ENCODE assay signal across 1 cellular context in the genomic region with DNA sequence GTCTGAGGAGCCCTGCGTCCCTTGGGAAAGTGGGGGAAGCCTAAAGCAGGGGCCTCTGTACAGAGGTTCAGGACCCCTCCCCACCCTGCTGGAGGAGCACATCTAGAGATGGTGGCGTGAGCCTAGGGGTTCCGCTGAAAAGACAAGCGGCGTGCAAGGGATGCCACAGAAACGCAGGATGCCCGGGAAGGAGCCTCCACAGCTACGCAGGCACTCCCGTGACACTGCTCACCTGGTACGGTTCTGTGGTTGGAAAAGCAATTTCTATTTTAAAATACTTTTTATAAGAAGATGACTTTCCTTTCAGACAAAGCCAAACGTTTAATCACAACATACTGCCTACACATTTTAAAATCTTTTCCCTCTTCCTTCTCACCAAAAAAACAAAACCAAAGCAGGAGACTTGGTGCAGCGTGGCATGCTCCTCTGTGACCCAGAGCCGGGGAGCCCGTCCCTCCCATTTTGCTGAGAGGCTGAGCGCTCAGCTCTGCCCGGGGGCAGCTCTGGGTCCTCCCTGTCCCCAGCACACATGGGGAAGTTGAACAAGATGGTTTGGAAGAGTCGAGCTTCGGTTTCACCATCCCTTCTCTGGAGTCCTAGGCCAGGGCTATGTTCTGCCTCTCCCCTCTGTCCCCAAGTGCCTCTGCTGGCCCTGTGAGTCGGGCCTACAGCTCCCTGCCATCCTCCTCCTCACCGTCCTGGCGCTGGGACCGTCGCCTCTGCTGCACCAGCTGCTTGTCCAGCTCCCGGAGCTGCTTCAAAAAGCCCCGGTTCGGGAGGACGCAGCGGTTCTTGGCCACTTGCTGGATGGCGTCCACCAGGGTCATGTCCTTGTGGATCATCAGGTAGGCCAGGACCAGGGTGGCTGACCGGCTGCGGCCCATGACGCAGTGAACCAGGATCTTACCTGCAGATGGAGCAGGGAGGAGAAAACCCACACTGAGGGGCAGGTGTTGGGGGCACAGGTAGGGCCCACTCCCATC.
TF ChIP-seq lines count a peak whose summit lies in the region.

No MANE protein-coding gene starts in this region.

TF ChIP-seq in H1, 55 proteins besides CTCF, POLR2A, EP300 and RAD21:
- TF ChIP-seq POLR2AphosphoS5 (IDR thresholded peaks at IDR 0.05; ENCODE audit: low read depth, low read length) = no peak
- no peak for TF ChIP-seq CBX8 (IDR thresholded peaks at IDR 0.05; ENCODE audit: borderline replicate concordance, low read depth, low read length)
- no peak for TF ChIP-seq SRF (IDR thresholded peaks at IDR 0.05; ENCODE audit: low read depth, low read length)
- TF ChIP-seq, protein P1, sequence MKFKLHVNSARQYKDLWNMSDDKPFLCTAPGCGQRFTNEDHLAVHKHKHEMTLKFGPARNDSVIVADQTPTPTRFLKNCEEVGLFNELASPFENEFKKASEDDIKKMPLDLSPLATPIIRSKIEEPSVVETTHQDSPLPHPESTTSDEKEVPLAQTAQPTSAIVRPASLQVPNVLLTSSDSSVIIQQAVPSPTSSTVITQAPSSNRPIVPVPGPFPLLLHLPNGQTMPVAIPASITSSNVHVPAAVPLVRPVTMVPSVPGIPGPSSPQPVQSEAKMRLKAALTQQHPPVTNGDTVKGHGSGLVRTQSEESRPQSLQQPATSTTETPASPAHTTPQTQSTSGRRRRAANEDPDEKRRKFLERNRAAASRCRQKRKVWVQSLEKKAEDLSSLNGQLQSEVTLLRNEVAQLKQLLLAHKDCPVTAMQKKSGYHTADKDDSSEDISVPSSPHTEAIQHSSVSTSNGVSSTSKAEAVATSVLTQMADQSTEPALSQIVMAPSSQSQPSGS (IDR thresholded peaks at IDR 0.05; ENCODE audit: low read length) = no peak
- TF ChIP-seq, protein P2, sequence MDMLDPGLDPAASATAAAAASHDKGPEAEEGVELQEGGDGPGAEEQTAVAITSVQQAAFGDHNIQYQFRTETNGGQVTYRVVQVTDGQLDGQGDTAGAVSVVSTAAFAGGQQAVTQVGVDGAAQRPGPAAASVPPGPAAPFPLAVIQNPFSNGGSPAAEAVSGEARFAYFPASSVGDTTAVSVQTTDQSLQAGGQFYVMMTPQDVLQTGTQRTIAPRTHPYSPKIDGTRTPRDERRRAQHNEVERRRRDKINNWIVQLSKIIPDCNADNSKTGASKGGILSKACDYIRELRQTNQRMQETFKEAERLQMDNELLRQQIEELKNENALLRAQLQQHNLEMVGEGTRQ (IDR thresholded peaks at IDR 0.05; ENCODE audit: low read length) = no peak
- TF ChIP-seq CBX5 (IDR thresholded peaks at IDR 0.05; ENCODE audit: low read depth, low read length) = no peak
- TF ChIP-seq SP4 (IDR thresholded peaks at IDR 0.05; ENCODE audit: low read length) = no peak
- no peak for TF ChIP-seq TCF12 (IDR thresholded peaks at IDR 0.05; ENCODE audit: low read depth, low read length)
- TF ChIP-seq, protein P3, sequence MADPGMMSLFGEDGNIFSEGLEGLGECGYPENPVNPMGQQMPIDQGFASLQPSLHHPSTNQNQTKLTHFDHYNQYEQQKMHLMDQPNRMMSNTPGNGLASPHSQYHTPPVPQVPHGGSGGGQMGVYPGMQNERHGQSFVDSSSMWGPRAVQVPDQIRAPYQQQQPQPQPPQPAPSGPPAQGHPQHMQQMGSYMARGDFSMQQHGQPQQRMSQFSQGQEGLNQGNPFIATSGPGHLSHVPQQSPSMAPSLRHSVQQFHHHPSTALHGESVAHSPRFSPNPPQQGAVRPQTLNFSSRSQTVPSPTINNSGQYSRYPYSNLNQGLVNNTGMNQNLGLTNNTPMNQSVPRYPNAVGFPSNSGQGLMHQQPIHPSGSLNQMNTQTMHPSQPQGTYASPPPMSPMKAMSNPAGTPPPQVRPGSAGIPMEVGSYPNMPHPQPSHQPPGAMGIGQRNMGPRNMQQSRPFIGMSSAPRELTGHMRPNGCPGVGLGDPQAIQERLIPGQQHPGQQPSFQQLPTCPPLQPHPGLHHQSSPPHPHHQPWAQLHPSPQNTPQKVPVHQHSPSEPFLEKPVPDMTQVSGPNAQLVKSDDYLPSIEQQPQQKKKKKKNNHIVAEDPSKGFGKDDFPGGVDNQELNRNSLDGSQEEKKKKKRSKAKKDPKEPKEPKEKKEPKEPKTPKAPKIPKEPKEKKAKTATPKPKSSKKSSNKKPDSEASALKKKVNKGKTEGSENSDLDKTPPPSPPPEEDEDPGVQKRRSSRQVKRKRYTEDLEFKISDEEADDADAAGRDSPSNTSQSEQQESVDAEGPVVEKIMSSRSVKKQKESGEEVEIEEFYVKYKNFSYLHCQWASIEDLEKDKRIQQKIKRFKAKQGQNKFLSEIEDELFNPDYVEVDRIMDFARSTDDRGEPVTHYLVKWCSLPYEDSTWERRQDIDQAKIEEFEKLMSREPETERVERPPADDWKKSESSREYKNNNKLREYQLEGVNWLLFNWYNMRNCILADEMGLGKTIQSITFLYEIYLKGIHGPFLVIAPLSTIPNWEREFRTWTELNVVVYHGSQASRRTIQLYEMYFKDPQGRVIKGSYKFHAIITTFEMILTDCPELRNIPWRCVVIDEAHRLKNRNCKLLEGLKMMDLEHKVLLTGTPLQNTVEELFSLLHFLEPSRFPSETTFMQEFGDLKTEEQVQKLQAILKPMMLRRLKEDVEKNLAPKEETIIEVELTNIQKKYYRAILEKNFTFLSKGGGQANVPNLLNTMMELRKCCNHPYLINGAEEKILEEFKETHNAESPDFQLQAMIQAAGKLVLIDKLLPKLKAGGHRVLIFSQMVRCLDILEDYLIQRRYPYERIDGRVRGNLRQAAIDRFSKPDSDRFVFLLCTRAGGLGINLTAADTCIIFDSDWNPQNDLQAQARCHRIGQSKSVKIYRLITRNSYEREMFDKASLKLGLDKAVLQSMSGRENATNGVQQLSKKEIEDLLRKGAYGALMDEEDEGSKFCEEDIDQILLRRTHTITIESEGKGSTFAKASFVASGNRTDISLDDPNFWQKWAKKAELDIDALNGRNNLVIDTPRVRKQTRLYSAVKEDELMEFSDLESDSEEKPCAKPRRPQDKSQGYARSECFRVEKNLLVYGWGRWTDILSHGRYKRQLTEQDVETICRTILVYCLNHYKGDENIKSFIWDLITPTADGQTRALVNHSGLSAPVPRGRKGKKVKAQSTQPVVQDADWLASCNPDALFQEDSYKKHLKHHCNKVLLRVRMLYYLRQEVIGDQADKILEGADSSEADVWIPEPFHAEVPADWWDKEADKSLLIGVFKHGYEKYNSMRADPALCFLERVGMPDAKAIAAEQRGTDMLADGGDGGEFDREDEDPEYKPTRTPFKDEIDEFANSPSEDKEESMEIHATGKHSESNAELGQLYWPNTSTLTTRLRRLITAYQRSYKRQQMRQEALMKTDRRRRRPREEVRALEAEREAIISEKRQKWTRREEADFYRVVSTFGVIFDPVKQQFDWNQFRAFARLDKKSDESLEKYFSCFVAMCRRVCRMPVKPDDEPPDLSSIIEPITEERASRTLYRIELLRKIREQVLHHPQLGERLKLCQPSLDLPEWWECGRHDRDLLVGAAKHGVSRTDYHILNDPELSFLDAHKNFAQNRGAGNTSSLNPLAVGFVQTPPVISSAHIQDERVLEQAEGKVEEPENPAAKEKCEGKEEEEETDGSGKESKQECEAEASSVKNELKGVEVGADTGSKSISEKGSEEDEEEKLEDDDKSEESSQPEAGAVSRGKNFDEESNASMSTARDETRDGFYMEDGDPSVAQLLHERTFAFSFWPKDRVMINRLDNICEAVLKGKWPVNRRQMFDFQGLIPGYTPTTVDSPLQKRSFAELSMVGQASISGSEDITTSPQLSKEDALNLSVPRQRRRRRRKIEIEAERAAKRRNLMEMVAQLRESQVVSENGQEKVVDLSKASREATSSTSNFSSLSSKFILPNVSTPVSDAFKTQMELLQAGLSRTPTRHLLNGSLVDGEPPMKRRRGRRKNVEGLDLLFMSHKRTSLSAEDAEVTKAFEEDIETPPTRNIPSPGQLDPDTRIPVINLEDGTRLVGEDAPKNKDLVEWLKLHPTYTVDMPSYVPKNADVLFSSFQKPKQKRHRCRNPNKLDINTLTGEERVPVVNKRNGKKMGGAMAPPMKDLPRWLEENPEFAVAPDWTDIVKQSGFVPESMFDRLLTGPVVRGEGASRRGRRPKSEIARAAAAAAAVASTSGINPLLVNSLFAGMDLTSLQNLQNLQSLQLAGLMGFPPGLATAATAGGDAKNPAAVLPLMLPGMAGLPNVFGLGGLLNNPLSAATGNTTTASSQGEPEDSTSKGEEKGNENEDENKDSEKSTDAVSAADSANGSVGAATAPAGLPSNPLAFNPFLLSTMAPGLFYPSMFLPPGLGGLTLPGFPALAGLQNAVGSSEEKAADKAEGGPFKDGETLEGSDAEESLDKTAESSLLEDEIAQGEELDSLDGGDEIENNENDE (IDR thresholded peaks at IDR 0.05; ENCODE audit: insufficient replicate concordance, low read length) = no peak
- TF ChIP-seq NRF1 (IDR thresholded peaks at IDR 0.05; ENCODE audit: low read depth, low read length) = no peak
- TF ChIP-seq ASH2L (IDR thresholded peaks at IDR 0.05; ENCODE audit: low read length) = no peak
- no peak for TF ChIP-seq TBP (IDR thresholded peaks at IDR 0.05; ENCODE audit: low read depth, low read length)
- TF ChIP-seq CTBP2 (IDR thresholded peaks at IDR 0.05; ENCODE audit: borderline replicate concordance, insufficient read depth, insufficient read length, low read length) = no peak
- TF ChIP-seq POU5F1 (IDR thresholded peaks at IDR 0.05; ENCODE audit: low read depth, low read length) = no peak
- no peak for TF ChIP-seq SP1 (IDR thresholded peaks at IDR 0.05; ENCODE audit: low read depth, low read length)
- TF ChIP-seq BACH1 (IDR thresholded peaks at IDR 0.05; ENCODE audit: low read length) = no peak
- TF ChIP-seq, protein P4, sequence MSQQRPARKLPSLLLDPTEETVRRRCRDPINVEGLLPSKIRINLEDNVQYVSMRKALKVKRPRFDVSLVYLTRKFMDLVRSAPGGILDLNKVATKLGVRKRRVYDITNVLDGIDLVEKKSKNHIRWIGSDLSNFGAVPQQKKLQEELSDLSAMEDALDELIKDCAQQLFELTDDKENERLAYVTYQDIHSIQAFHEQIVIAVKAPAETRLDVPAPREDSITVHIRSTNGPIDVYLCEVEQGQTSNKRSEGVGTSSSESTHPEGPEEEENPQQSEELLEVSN (IDR thresholded peaks at IDR 0.05) = no peak
- no peak for TF ChIP-seq CREB1 (IDR thresholded peaks at IDR 0.05)
- no peak for TF ChIP-seq KDM4A (IDR thresholded peaks at IDR 0.05; ENCODE audit: low read depth, low read length, severe bottlenecking)
